ENCODE assay signal across 16 cellular contexts in the genomic region with DNA sequence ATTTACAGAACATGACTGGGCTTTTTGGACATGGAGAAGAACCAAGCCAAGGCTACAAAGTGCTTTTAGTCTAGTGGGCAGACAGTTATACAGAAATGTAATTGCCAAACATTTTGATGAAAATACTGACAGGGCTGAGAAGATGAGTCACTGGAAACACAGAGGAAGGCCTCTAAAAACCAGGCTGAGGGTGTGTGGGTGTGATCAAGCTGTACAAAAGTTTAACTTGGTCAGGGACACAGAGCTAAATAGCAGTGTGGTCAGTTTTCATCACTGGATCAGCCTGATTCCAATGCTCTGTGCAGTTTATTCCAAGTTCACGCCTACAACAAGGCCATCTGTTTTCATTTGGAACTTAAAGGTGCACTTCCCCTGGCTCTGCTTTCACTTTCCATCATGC. TPM values are rescaled to one million over a fixed set of nuclear protein-coding genes. Genes with fewer than 3 reads are reported as not detected.
DNase-seq lines count a peak whose midpoint lies in the region; ATAC-seq and TF ChIP-seq lines count a peak whose summit lies in the region.
"Had no signal": no experiment of that assay in that cellular context is flagged by ENCODE, and none has a peak within 500 bp of the region (broad histone marks: within the 10 kb centered on the region; RNA-seq: fewer than 3 reads in every experiment).

No MANE protein-coding gene starts in this region.

- no peak overlapping the region for H2AFZ ChIP-seq in mammary epithelial cell (ENCODE audit: low read depth, low read length)

- CTCF ChIA-PET in activated CD4-positive, alpha-beta T cell treated with anti-CD3 and anti-CD28 coated beads for 36 hours (lab: Charles Lee) = no interaction called here
- CTCF ChIA-PET in mammary epithelial cell (lab: Charles Lee; ENCODE audit: low non-redundant PET) = no interaction called here

- no peaks in the 10 kb centered on the region for H3K36me3 ChIP-seq in mammary epithelial cell (ENCODE audit: insufficient read depth, low read length)

- intact Hi-C loops in activated CD4-positive, alpha-beta T cell treated with anti-CD3 and anti-CD28 coated beads for 36 hours (cut with DNase I, micrococcal nuclease) = no loop called here
- intact Hi-C loops in mammary epithelial cell (cut with micrococcal nuclease) (no loop called here), sciatic nerve (cut with DNase I) (no loop called here)

- H3K27me3 Mint-ChIP-seq in activated CD4-positive, alpha-beta T cell treated with anti-CD3 and anti-CD28 coated beads for 36 hours = peaks cover 7% of the 10 kb centered on the region

- 100% methylated on average over 1 of the region's 1 CpG for WGBS in mammary epithelial cell (ENCODE audit: low coverage, missing lambda C conversion rate)

- H3K79me2 ChIP-seq in mammary epithelial cell (ENCODE audit: insufficient read depth, low read length) = no peaks in the 10 kb centered on the region

- no peaks in the 10 kb centered on the region for H3K9me3 Mint-ChIP-seq in activated CD4-positive, alpha-beta T cell treated with anti-CD3 and anti-CD28 coated beads for 36 hours (ENCODE audit: low read depth)

- no peak overlapping the region for H3K4me3 Mint-ChIP-seq in activated CD4-positive, alpha-beta T cell treated with anti-CD3 and anti-CD28 coated beads for 36 hours

- POLR2A ChIA-PET in activated CD4-positive, alpha-beta T cell treated with anti-CD3 and anti-CD28 coated beads for 36 hours (lab: Charles Lee) = no interaction called here

- H4K20me1 ChIP-seq in mammary epithelial cell (ENCODE audit: insufficient read depth, low read length) = no peaks in the 10 kb centered on the region

- dilution Hi-C loops in mammary epithelial cell (cut with HindIII; ENCODE audit: low sequenced_read_pairs) = no loop called here

- no peaks in the 10 kb centered on the region for H3K9me3 ChIP-seq in mammary epithelial cell (replicated peaks; ENCODE audit: insufficient read depth, low read length)
- H3K9me3 ChIP-seq: A549 had no signal

- H3K4me2 ChIP-seq in mammary epithelial cell (ENCODE audit: insufficient read depth, low read depth, low read length) = no peak overlapping the region
- H3K4me2 ChIP-seq: A549 had no signal

- peaks cover 11% of the 10 kb centered on the region for H3K4me1 Mint-ChIP-seq in activated CD4-positive, alpha-beta T cell treated with anti-CD3 and anti-CD28 coated beads for 36 hours

- H3K27me3 ChIP-seq in mammary epithelial cell (ENCODE audit: insufficient read depth, low read length) = no peaks in the 10 kb centered on the region

- no peak for TF ChIP-seq CTCF in mammary epithelial cell (conservative IDR thresholded peaks at IDR 0.05 in 1 of 2, IDR thresholded peaks at IDR 0.05 in 1 of 2; ENCODE audit: extremely low read depth in 1 of 2, insufficient read depth in 1 of 2, low read depth in 1 of 2, low read length in 2 of 2)

- peak; percentile 26 for ATAC-seq in activated CD4-positive, alpha-beta T cell treated with anti-CD3 and anti-CD28 coated beads for 36 hours
- ATAC-seq in sciatic nerve = peak; percentile 46
- ATAC-seq in GM19035 (IDR thresholded peaks at IDR 0.05; ENCODE audit: unreplicated experiment) = no peak
- ATAC-seq: A549 had no signal

- H3K4me3 ChIP-seq in mammary epithelial cell (replicated peaks in 1 of 3; ENCODE audit: insufficient read depth in 1 of 3, low read depth in 2 of 3, low read length in 3 of 3) = no peak overlapping the region
- H3K4me3 ChIP-seq: A549 had no signal

- DNase-seq in activated CD4-positive, alpha-beta T cell treated with anti-CD3 and anti-CD28 coated beads for 36 hours = peak; percentile 7
- no peak for DNase-seq in activated CD4-positive, alpha-beta T cell treated with anti-CD3 and anti-CD28 coated beads, Interleukin-2, amount 50 U/mL, for 1 hour
- DNase-seq in LHCN-M2 (ENCODE audit: low read depth) (peak; percentile 38), mammary epithelial cell (peak; percentile 28), sciatic nerve (ENCODE audit: low spot score) (no peak), NCI-H1694 (lab: John Stamatoyannopoulos, UW) (no peak), NCI-H1417 (lab: John Stamatoyannopoulos, UW) (no peak)
- DNase-seq: activated CD4-positive, CD25-positive, alpha-beta regulatory T cell; activated T-cell treated with anti-CD3 and anti-CD28 coated beads for 4 hours; Kasumi-1; NCI-H2029; NCI-H526 treated with DMSO at 0.1 percent for 48 hours had no signal

- H3K4me1 ChIP-seq in mammary epithelial cell (ENCODE audit: insufficient read depth, low read length) = no peaks in the 10 kb centered on the region
- H3K4me1 ChIP-seq: A549 had no signal

- no TSS peak for BruUV-seq in mammary epithelial cell (replicated peaks; lab: Mats Ljungman, UMichigan)

- H3K36me3 Mint-ChIP-seq in activated CD4-positive, alpha-beta T cell treated with anti-CD3 and anti-CD28 coated beads for 36 hours (ENCODE audit: low read depth) = no peaks in the 10 kb centered on the region

- no peak overlapping the region for H3K27ac Mint-ChIP-seq in activated CD4-positive, alpha-beta T cell treated with anti-CD3 and anti-CD28 coated beads for 36 hours

- H3K27ac ChIP-seq in mammary epithelial cell (ENCODE audit: insufficient read depth, low read depth, low read length) = no peak overlapping the region
- H3K27ac ChIP-seq: A549 had no signal

- in situ Hi-C loops in mammary epithelial cell (cut with MboI; ENCODE audit: low sequenced_read_pairs in 2 of 2) = no loop called here

- H3K9ac ChIP-seq in mammary epithelial cell (ENCODE audit: insufficient read depth, low read length) = no peak overlapping the region

RNA-seq across cellular contexts. Expression of gene CENPVL3, which starts 10.6 kb away (rescaled TPM):
- under 1 TPM; 0.33 to 0.43 TPM for total RNA-seq in activated CD4-positive, alpha-beta T cell treated with anti-CD3 and anti-CD28 coated beads for 36 hours
- total RNA-seq in LHCN-M2 (2014; rRNA removed) (0.06 TPM in 2 replicates), mammary epithelial cell (under 1 TPM in 1 of 2 donors, not detected in 1; 0.17 TPM), sciatic nerve (not detected)
- not detected for polyA plus RNA-seq in LHCN-M2 (2012)
- polyA plus RNA-seq in mammary epithelial cell = 0.09 TPM
- polyA minus RNA-seq in mammary epithelial cell = not detected
- total RNA-seq: mucosa of gallbladder had no signal
- polyA plus RNA-seq: adipose tissue had no signal

Comparison
In these comparisons a context has a peak if more than half of its experiments do, and no peak if none do; other contexts are left out.
1. DNase-seq: peak in activated CD4-positive, alpha-beta T cell treated with anti-CD3 and anti-CD28 coated beads for 36 hours (single experiment), LHCN-M2 (single experiment) and mammary epithelial cell (single experiment); none in activated CD4-positive, alpha-beta T cell treated with anti-CD3 and anti-CD28 coated beads, Interleukin-2, amount 50 U/mL, for 1 hour (single experiment), sciatic nerve (single experiment), NCI-H1694 (single experiment) and NCI-H1417 (0 of 3).